9 cellular contexts compared by ENCODE assay signal in the genomic region with DNA sequence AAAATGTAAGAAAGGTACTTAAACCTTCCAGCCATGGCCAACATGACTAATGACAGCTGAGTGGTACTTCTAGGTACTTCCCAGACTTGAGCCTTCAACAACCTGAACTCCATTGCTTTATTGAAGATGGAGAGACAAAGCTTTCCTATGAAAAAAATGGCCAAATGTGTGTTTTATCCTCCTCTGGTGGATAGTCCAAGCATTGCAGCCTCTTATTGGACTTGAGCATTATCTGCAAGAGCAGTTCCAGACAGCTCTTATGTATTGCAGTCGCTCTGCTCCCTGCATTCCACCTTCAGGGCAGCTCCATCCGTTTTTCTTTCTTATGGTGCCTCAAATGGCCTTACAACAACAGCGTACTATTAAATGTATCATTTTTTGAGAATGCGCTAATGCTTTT.
DNase-seq lines count a peak whose midpoint lies in the region; ATAC-seq, FAIRE-seq and TF ChIP-seq lines count a peak whose summit lies in the region.
"Had no signal": no experiment of that assay in that cellular context is flagged by ENCODE, and none has a peak within 500 bp of the region (broad histone marks: within the 10 kb centered on the region; RNA-seq: fewer than 3 reads in every experiment).

No MANE protein-coding gene starts in this region.

- H3K4me1 Mint-ChIP-seq in MCF 10A (ENCODE audit: insufficient read depth, unreplicated experiment) = peaks cover 6% of the 10 kb centered on the region

- no peaks in the 10 kb centered on the region for H3K36me3 Mint-ChIP-seq in MCF 10A (ENCODE audit: insufficient read depth, unreplicated experiment)

- no peaks in the 10 kb centered on the region for H3K36me3 ChIP-seq in breast epithelium
- no peaks in the 10 kb centered on the region for H3K36me3 ChIP-seq in endothelial cell of umbilical vein (ENCODE audit: control insufficient read depth in 2 of 2, extremely low read depth in 1 of 2, insufficient read depth in 2 of 2, low read length in 2 of 2)

- no peak overlapping the region for H3K4me3 ChIP-seq in breast epithelium
- H3K4me3 ChIP-seq in endothelial cell of umbilical vein (replicated peaks in 1 of 3; ENCODE audit: insufficient read depth in 1 of 3, low read depth in 1 of 3, low read length in 3 of 3) = no peak overlapping the region

- no peak overlapping the region for H3K27ac Mint-ChIP-seq in MCF 10A (ENCODE audit: low read depth, unreplicated experiment)

- FAIRE-seq in endothelial cell of umbilical vein (lab: Jason Lieb, UNC) = no peak
- FAIRE-seq: G401.6 had no signal

- dilution Hi-C loops in endothelial cell of umbilical vein (cut with MboI; ENCODE audit: extremely low pct_ligation_motif_present, low sequenced_read_pairs) = no loop called here

- no peak overlapping the region for H3K27ac ChIP-seq in breast epithelium
- H3K27ac ChIP-seq in endothelial cell of umbilical vein (ENCODE audit: insufficient read depth, low read depth, low read length) = no peak overlapping the region

- H3K79me2 ChIP-seq in endothelial cell of umbilical vein (ENCODE audit: control insufficient read depth, insufficient read depth, low read length) = no peaks in the 10 kb centered on the region

- DNase-seq in MCF 10A (ENCODE audit: unreplicated experiment) (peak; percentile 50), breast epithelium (ENCODE audit: low spot score in 2 of 2) (no peak), NCI-H69 (lab: John Stamatoyannopoulos, UW) (peak; percentile 87), endothelial cell of umbilical vein (ENCODE audit: low read depth, low spot score) (peak; percentile 49), renal cortical epithelial cell (ENCODE audit: low read depth) (peak; percentile 66), ureter (ENCODE audit: low spot score) (no peak)
- no peak for DNase-seq in stimulated activated CD8-positive, alpha-beta memory T cell treated with anti-CD3 and anti-CD28 coated beads, Interleukin-4, amount 100 ng/mL, for 48 hours

- TF ChIP-seq POLR2A in breast epithelium (IDR thresholded peaks at IDR 0.05) (no peak), endothelial cell of umbilical vein (IDR thresholded peaks at IDR 0.05; ENCODE audit: low read depth, low read length) (no peak)

- TF ChIP-seq CTCF in MCF 10A (IDR thresholded peaks at IDR 0.05; ENCODE audit: unreplicated experiment) (peak; percentile 78), breast epithelium (IDR thresholded peaks at IDR 0.05) (no peak), endothelial cell of umbilical vein (IDR thresholded peaks at IDR 0.05; ENCODE audit: extremely low read depth in 1 of 2, insufficient read depth in 1 of 2, low read depth in 1 of 2, low read length in 2 of 2) (peak; percentile 29 to 54)

- no peak overlapping the region for H3K4me2 ChIP-seq in endothelial cell of umbilical vein (ENCODE audit: insufficient read depth, low read length)

- H3K4me3 Mint-ChIP-seq in MCF 10A (ENCODE audit: unreplicated experiment) = no peak overlapping the region

- no peaks in the 10 kb centered on the region for H3K9me3 Mint-ChIP-seq in MCF 10A (ENCODE audit: unreplicated experiment)

- H3K9me3 ChIP-seq in breast epithelium (no peaks in the 10 kb centered on the region), endothelial cell of umbilical vein (replicated peaks; ENCODE audit: control insufficient read depth, insufficient read depth, low read length) (no peaks in the 10 kb centered on the region)

- ATAC-seq in HG03135 (IDR thresholded peaks at IDR 0.05; ENCODE audit: unreplicated experiment) = peak; percentile 59

- no peaks in the 10 kb centered on the region for H4K20me1 ChIP-seq in endothelial cell of umbilical vein (replicated peaks; ENCODE audit: control insufficient read depth, extremely low read depth, insufficient read depth, low read length)

- H3K4me1 ChIP-seq in breast epithelium (no peaks in the 10 kb centered on the region), endothelial cell of umbilical vein (ENCODE audit: control insufficient read depth, extremely low read depth, insufficient read depth, low read length) (no peaks in the 10 kb centered on the region)

- H3K27me3 Mint-ChIP-seq in MCF 10A (ENCODE audit: insufficient read depth, unreplicated experiment) = no peaks in the 10 kb centered on the region

- POLR2A ChIA-PET in MCF 10A (lab: Yijun Ruan, JAX) = no interaction called here
- POLR2A ChIA-PET in endothelial cell of umbilical vein (lab: Charles Lee) = no interaction called here

- H2AFZ ChIP-seq in endothelial cell of umbilical vein (ENCODE audit: low read depth, low read length) = no peak overlapping the region

- no peak overlapping the region for H3K9ac ChIP-seq in endothelial cell of umbilical vein (replicated peaks; ENCODE audit: extremely low read depth, insufficient read depth, low read length)

- no peaks in the 10 kb centered on the region for H3K27me3 ChIP-seq in breast epithelium
- H3K27me3 ChIP-seq in endothelial cell of umbilical vein (ENCODE audit: control insufficient read depth in 2 of 2, insufficient read depth in 2 of 2, low read length in 2 of 2) = no peaks in the 10 kb centered on the region

- CTCF ChIA-PET in MCF 10A (lab: Yijun Ruan, JAX) = interaction anchor here (0.6 to 1.4 kb wide), 9 partner anchors 9 to 935 kb away, joined by 3 to 5 read pairs (median 3); no protein-coding TSS in a partner anchor
- CTCF ChIA-PET in endothelial cell of umbilical vein (lab: Charles Lee) = interaction anchor here (0.7 to 1.6 kb wide), 4 partner anchors 9 to 896 kb away, joined by 3 to 5 read pairs (median 3); no protein-coding TSS in a partner anchor

- intact Hi-C loops in MCF 10A (cut with micrococcal nuclease) = loop anchor here (2.0 kb wide), 1 partner anchor 78 kb away; no protein-coding TSS in a partner anchor
- intact Hi-C loops in breast epithelium (cut with DNase I; ENCODE audit: low total_unique reads) = no loop called here
- intact Hi-C loops in endothelial cell of umbilical vein (cut with micrococcal nuclease) = loop anchor here (5.0 kb wide), 1 partner anchor 736 kb away; no protein-coding TSS in a partner anchor

- H3K9me1 ChIP-seq in endothelial cell of umbilical vein (replicated peaks; ENCODE audit: control insufficient read depth, extremely low read depth, insufficient read depth, low read length) = no peaks in the 10 kb centered on the region

- BruUV-seq in MCF 10A (replicated peaks; lab: Mats Ljungman, UMichigan) = no TSS peak
- BruUV-seq in endothelial cell of umbilical vein (replicated peaks; lab: Mats Ljungman, UMichigan) = no TSS peak

TF ChIP-seq in endothelial cell of umbilical vein, 7 proteins besides CTCF, POLR2A, EP300 and RAD21:
- TF ChIP-seq MYC (IDR thresholded peaks at IDR 0.05; ENCODE audit: low read depth, low read length) = no peak
- no peak for TF ChIP-seq GATA2 (IDR thresholded peaks at IDR 0.05; ENCODE audit: insufficient read depth, insufficient read length, low read depth, low read length)
- TF ChIP-seq POLR2AphosphoS5 (IDR thresholded peaks at IDR 0.05; ENCODE audit: insufficient read depth, low read depth, low read length) = no peak
- no peak for TF ChIP-seq EZH2 (IDR thresholded peaks at IDR 0.05; ENCODE audit: borderline replicate concordance, low read depth, low read length, severe bottlenecking)
- TF ChIP-seq FOS (IDR thresholded peaks at IDR 0.05; ENCODE audit: borderline replicate concordance, insufficient read depth, low read length) = no peak

Comparison
In these comparisons a context has a peak if more than half of its experiments do, and no peak if none do; other contexts are left out.
1. DNase-seq: peak in MCF 10A (single experiment), NCI-H69 (single experiment), endothelial cell of umbilical vein (single experiment) and renal cortical epithelial cell (single experiment); none in breast epithelium (0 of 2), stimulated activated CD8-positive, alpha-beta memory T cell treated with anti-CD3 and anti-CD28 coated beads, Interleukin-4, amount 100 ng/mL, for 48 hours (single experiment) and ureter (single experiment).
2. CTCF ChIP-seq: peak in MCF 10A (single experiment) and endothelial cell of umbilical vein (2 of 2); none in breast epithelium (0 of 3).